8 cellular contexts compared by ENCODE assay signal in the genomic region with DNA sequence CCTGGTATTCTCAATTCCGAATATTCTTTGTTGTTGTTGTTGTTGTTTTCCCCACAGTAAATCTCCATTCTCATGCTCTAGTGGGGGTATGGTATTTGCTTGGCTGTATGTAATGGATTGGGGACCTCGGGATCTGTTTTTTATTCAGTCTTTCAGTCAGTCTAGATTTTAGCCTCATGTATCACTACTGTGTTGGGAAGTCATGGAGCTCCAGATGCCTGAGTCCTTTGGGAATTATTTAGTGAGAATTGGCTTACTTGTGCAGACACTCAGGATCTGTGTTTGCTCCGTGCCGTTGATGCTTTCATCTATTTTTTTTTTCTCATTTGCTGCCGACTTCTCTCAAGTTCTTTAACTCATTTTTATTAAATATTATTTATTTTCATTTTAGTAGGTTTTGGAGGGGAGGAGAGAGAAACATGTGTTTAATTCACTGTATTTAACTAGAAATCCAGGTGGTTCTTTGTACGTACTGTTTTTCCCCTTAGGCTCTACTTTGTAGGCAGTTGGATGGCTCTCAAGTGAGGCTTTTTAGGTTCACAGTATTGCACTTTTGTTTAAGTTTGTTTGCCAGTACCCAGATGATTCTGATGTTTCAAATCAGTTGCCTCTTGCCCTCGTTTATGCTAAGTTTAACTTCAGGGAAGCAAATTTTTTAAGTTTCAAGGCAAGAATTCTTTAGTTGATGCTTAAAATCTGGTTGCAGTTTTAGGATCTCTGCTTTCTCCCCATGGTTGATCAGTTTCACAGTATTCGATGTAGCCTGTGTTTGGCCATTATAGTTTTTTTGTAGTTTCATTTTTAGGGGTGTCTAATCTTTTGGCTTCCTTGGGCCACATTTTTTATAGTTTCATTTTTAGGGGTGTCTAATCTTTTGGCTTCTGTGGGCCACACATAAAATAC. TPM values are rescaled to one million over a fixed set of nuclear protein-coding genes. Genes with fewer than 3 reads are reported as not detected.
DNase-seq lines count a peak whose midpoint lies in the region; ATAC-seq and TF ChIP-seq lines count a peak whose summit lies in the region.

No MANE protein-coding gene starts in this region.

- H4K20me1 ChIP-seq in OCI-LY1 (ENCODE audit: insufficient read depth, low read length) = no peaks in the 10 kb centered on the region

- no peak for ATAC-seq in GM18498 (IDR thresholded peaks at IDR 0.05; ENCODE audit: unreplicated experiment)
- no peak for ATAC-seq in GM18867 (IDR thresholded peaks at IDR 0.05; ENCODE audit: unreplicated experiment)

- H3K9me3 ChIP-seq in OCI-LY1 (ENCODE audit: low read length) = no peaks in the 10 kb centered on the region
- H3K9me3 ChIP-seq in adrenal gland (replicated peaks in 1 of 3) = no peaks in the 10 kb centered on the region

- H3K27me3 ChIP-seq in OCI-LY1 (ENCODE audit: insufficient read depth, low read length) = no peaks in the 10 kb centered on the region
- no peaks in the 10 kb centered on the region for H3K27me3 ChIP-seq in adrenal gland

- H3K36me3 ChIP-seq in OCI-LY1 (ENCODE audit: insufficient read depth, low read length) = peaks cover 8% of the 10 kb centered on the region
- H3K36me3 ChIP-seq in adrenal gland (replicated peaks in 1 of 2) = no peaks in the 10 kb centered on the region

- peaks cover 56% of the 10 kb centered on the region for H3K79me2 ChIP-seq in OCI-LY1 (ENCODE audit: insufficient read depth, low read length)

- TF ChIP-seq CTCF in GM12865 (IDR thresholded peaks at IDR 0.05; ENCODE audit: insufficient read depth, low read depth, low read length, missing control alignments) (no peak), OCI-LY1 (IDR thresholded peaks at IDR 0.05; ENCODE audit: low read length) (no peak; the same call in 1 of the 2 replicates), epithelial cell of esophagus (IDR thresholded peaks at IDR 0.05; ENCODE audit: insufficient read depth, low read depth, low read length, missing control alignments) (no peak), adrenal gland (IDR thresholded peaks at IDR 0.05) (no peak), GM20000 (IDR thresholded peaks at IDR 0.05; ENCODE audit: extremely low read depth, missing control alignments) (no peak)

- H3K4me3 ChIP-seq in GM12865 (ENCODE audit: low read depth, low read length) = peak overlapping the region; percentile 55
- peak overlapping the region; percentile 48 for H3K4me3 ChIP-seq in OCI-LY1 (ENCODE audit: low read depth, low read length, poor library complexity, severe bottlenecking)
- peak overlapping the region; percentile 15 for H3K4me3 ChIP-seq in epithelial cell of esophagus (ENCODE audit: low read length)
- H3K4me3 ChIP-seq in skeletal muscle cell (ENCODE audit: low read depth, low read length) = peak overlapping the region; percentile 9
- peak overlapping the region in 1 of 4 donors; percentile 24 for H3K4me3 ChIP-seq in adrenal gland

- intact Hi-C loops in adrenal gland (cut with DNase I) = no loop called here

- no peak for TF ChIP-seq POLR2A in adrenal gland (IDR thresholded peaks at IDR 0.05)

- 60 to 69% (median 63%) methylated on average over 8 of the region's 8 CpGs for WGBS in adrenal gland, 4 donors

- no peaks in the 10 kb centered on the region for H3F3A ChIP-seq in OCI-LY1 (ENCODE audit: insufficient read depth, low read length)

- DNase-seq in GM12865 (ENCODE audit: low read depth) = peak; percentile 44
- DNase-seq in epithelial cell of esophagus (ENCODE audit: low read depth) = no peak
- no peak for DNase-seq in skeletal muscle cell (ENCODE audit: low read depth)
- no peak for DNase-seq in adrenal gland
- DNase-seq in GM20000 (ENCODE audit: low spot score) = no peak

- H2AFZ ChIP-seq in OCI-LY1 (ENCODE audit: low read length) = no peak overlapping the region

- H3K9me2 ChIP-seq in OCI-LY1 (ENCODE audit: low read depth, low read length) = no peaks in the 10 kb centered on the region

- H3K4me2 ChIP-seq in OCI-LY1 (ENCODE audit: low read length) = peak overlapping the region; percentile 71

- H3K9ac ChIP-seq in OCI-LY1 (ENCODE audit: low read length) = peak overlapping the region; percentile 58

- H3K27ac ChIP-seq in OCI-LY1 (ENCODE audit: low read depth, low read length, poor library complexity, severe bottlenecking) = peak overlapping the region; percentile 89
- H3K27ac ChIP-seq in adrenal gland = peak overlapping the region in 1 of 5 donors; percentile 28

- H3K4me1 ChIP-seq in OCI-LY1 (ENCODE audit: insufficient read depth, low read length, severe bottlenecking) (peaks cover 66% of the 10 kb centered on the region), adrenal gland (replicated peaks in 1 of 2) (peaks cover 0 to 26% of the 10 kb centered on the region in 2 donors)

RNA-seq across cellular contexts. Expression of a gene that starts 36.9 kb away (rescaled TPM):
- total RNA-seq in adrenal gland = 10 to 100 TPM in 7 of 8 donors, 1 to 10 TPM in 1; 9.4 to 36.5 (median 20.4) TPM
- polyA plus RNA-seq in adrenal gland = 1 to 10 TPM; 4.1 to 6.1 (median 4.5) TPM
